In the genomic region with DNA sequence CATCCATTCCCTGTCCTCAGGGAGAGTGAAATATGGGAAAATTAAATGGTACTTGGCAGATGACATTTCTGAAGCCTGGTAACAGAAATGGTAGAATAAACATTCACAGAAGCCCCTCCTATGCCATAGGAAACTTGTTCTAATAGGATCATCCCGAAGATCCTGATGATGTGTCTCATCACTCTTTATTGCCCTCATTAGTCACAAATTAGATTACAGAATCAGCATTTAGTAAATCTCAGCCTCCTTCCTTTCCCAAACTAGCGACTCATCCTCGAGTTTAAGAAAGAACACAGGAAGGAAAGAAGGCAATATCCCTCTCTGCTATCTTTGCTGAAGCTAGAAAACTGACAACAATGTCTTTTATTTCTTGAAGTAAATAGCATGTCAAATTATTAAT, we compare ENCODE assay signal across 1 cellular context.
TF ChIP-seq lines count a peak whose summit lies in the region.

No MANE protein-coding gene starts in this region.

TF ChIP-seq in IMR-90, 13 proteins besides CTCF, POLR2A, EP300 and RAD21:
- TF ChIP-seq, protein P1, sequence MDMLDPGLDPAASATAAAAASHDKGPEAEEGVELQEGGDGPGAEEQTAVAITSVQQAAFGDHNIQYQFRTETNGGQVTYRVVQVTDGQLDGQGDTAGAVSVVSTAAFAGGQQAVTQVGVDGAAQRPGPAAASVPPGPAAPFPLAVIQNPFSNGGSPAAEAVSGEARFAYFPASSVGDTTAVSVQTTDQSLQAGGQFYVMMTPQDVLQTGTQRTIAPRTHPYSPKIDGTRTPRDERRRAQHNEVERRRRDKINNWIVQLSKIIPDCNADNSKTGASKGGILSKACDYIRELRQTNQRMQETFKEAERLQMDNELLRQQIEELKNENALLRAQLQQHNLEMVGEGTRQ (IDR thresholded peaks at IDR 0.05; ENCODE audit: low read depth, low read length): no peak
- TF ChIP-seq MAFK (IDR thresholded peaks at IDR 0.05; ENCODE audit: low read depth, low read length) (peak; percentile 27), CHD1 (IDR thresholded peaks at IDR 0.05; ENCODE audit: low read depth, low read length) (no peak)
